ENCODE assay signal across 10 cellular contexts in genomic region chr1:160209041-160209655, GRCh38. TPM values are rescaled to one million over a fixed set of nuclear protein-coding genes. Genes with fewer than 3 reads are reported as not detected.
DNase-seq lines count a peak whose midpoint lies in the region; ATAC-seq and TF ChIP-seq lines count a peak whose summit lies in the region.
"Had no signal": no experiment of that assay in that cellular context is flagged by ENCODE, and none has a peak within 500 bp of the region (broad histone marks: within the 10 kb centered on the region; RNA-seq: fewer than 3 reads in every experiment).

No MANE protein-coding gene starts in this region.

- no peak for TF ChIP-seq EP300 in suprapubic skin (IDR thresholded peaks at IDR 0.05)

- WGBS in mesenchymal stem cell = 91% methylated on average over 5 of the region's 5 CpGs
- 60% methylated on average over 5 of the region's 5 CpGs for WGBS in suprapubic skin

- H3K79me1 ChIP-seq in mesenchymal stem cell (replicated peaks; ENCODE audit: low read length, poor library complexity, severe bottlenecking) = peaks cover 26% of the 10 kb centered on the region

- H3K23ac ChIP-seq in mesenchymal stem cell (ENCODE audit: low read length in 2 of 2) = no peak overlapping the region

- H3K9ac ChIP-seq in adipocyte (ENCODE audit: low read length) (peak overlapping the region; percentile 96), mesenchymal stem cell (ENCODE audit: low read length) (peak overlapping the region; percentile 95)

- DNase-seq in activated T-cell treated with anti-CD3 and anti-CD28 coated beads, Interleukin-2, amount 50 U/mL, for 4 hours = no peak
- DNase-seq in activated T-cell treated with anti-CD3 and anti-CD28 coated beads for 4 hours (no peak), adipocyte (ENCODE audit: low read depth) (no peak), mesenchymal stem cell (no peak), suprapubic skin (ENCODE audit: low spot score in 2 of 2) (no peak)

- H3K4me1 ChIP-seq in adipocyte (ENCODE audit: control insufficient read depth, insufficient read depth, low read length) (peaks cover 53% of the 10 kb centered on the region), mesenchymal stem cell (ENCODE audit: control insufficient read depth, insufficient read depth, low read depth, low read length) (peaks cover 36% of the 10 kb centered on the region), suprapubic skin (peaks cover 62% of the 10 kb centered on the region)

- TF ChIP-seq CTCF in suprapubic skin (IDR thresholded peaks at IDR 0.05) = no peak

- peak overlapping the region; percentile 0 for H3K4me3 Mint-ChIP-seq in activated T-cell treated with anti-CD3 and anti-CD28 coated beads, Interleukin-2, amount 50 U/mL, for 4 hours

- no peak overlapping the region for H4K91ac ChIP-seq in mesenchymal stem cell (ENCODE audit: low read length)

- H3K9me3 Mint-ChIP-seq in activated T-cell treated with anti-CD3 and anti-CD28 coated beads, Interleukin-2, amount 50 U/mL, for 4 hours = no peaks in the 10 kb centered on the region

- H3K36me3 ChIP-seq in adipocyte (ENCODE audit: control insufficient read depth, insufficient read depth, low read length, severe bottlenecking) (peaks cover 62% of the 10 kb centered on the region), mesenchymal stem cell (ENCODE audit: control insufficient read depth in 1 of 2, insufficient read depth in 2 of 2, low read depth in 1 of 2, low read length in 2 of 2) (peaks cover 58 to 74% of the 10 kb centered on the region in 2 experiments), suprapubic skin (peaks cover 44% of the 10 kb centered on the region)

- H2AFZ ChIP-seq in mesenchymal stem cell (ENCODE audit: low read depth, low read length) = no peak overlapping the region

- H3K4me3 ChIP-seq in adipocyte (ENCODE audit: low read length) (peak overlapping the region; percentile 29), mesenchymal stem cell (ENCODE audit: insufficient read depth in 1 of 2, low read depth in 1 of 2, low read length in 2 of 2) (peak overlapping the region in 1 of 2 experiments; percentile 19), suprapubic skin (no peak overlapping the region)
- H3K4me3 ChIP-seq: GM12878, prostate gland had no signal

- peaks cover 39% of the 10 kb centered on the region for H3K4me1 Mint-ChIP-seq in activated T-cell treated with anti-CD3 and anti-CD28 coated beads, Interleukin-2, amount 50 U/mL, for 4 hours (ENCODE audit: low read depth)

- H2BK15ac ChIP-seq in mesenchymal stem cell (ENCODE audit: low read depth, poor library complexity, severe bottlenecking) = no peak overlapping the region

- no peak overlapping the region for H2BK120ac ChIP-seq in mesenchymal stem cell (ENCODE audit: low read depth, low read length)

- H3K9me3 ChIP-seq in adipocyte (ENCODE audit: control insufficient read depth, low read length) (no peaks in the 10 kb centered on the region), mesenchymal stem cell (ENCODE audit: control insufficient read depth, low read length) (no peaks in the 10 kb centered on the region), suprapubic skin (no peaks in the 10 kb centered on the region)
- H3K9me3 ChIP-seq: prostate gland had no signal

- no peak overlapping the region for H3K18ac ChIP-seq in mesenchymal stem cell (ENCODE audit: low read depth in 1 of 2, low read length in 2 of 2)

- peak overlapping the region in 1 of 2 experiments; percentile 15 for H3K4ac ChIP-seq in mesenchymal stem cell (ENCODE audit: low read depth in 1 of 2, low read length in 2 of 2)

- H2BK5ac ChIP-seq in mesenchymal stem cell (ENCODE audit: low read depth, low read length, poor library complexity, severe bottlenecking) = no peak overlapping the region

- peaks cover 33% of the 10 kb centered on the region for H3K36me3 Mint-ChIP-seq in activated T-cell treated with anti-CD3 and anti-CD28 coated beads, Interleukin-2, amount 50 U/mL, for 4 hours (ENCODE audit: insufficient read depth)

- no peak overlapping the region for H2AK5ac ChIP-seq in mesenchymal stem cell (ENCODE audit: low read length, severe bottlenecking)

- no peak for TF ChIP-seq POLR2A in suprapubic skin (IDR thresholded peaks at IDR 0.05)

- H3K27me3 ChIP-seq in adipocyte (replicated peaks; ENCODE audit: control insufficient read depth, insufficient read depth, low read length) (no peaks in the 10 kb centered on the region), mesenchymal stem cell (ENCODE audit: control insufficient read depth in 1 of 2, insufficient read depth in 1 of 2, low read length in 2 of 2) (no peaks in the 10 kb centered on the region), suprapubic skin (no peaks in the 10 kb centered on the region)

- H4K8ac ChIP-seq in mesenchymal stem cell (ENCODE audit: low read length) = no peak overlapping the region

- no peak for ATAC-seq in activated T-cell treated with anti-CD3 and anti-CD28 coated beads, Interleukin-2, amount 50 U/mL, for 4 hours
- ATAC-seq in HG03039 (IDR thresholded peaks at IDR 0.05; ENCODE audit: unreplicated experiment) = no peak
- no peak for ATAC-seq in GM21576 (IDR thresholded peaks at IDR 0.05; ENCODE audit: unreplicated experiment)
- ATAC-seq in HG03439 (IDR thresholded peaks at IDR 0.05; ENCODE audit: unreplicated experiment) = no peak
- ATAC-seq: GM12878 had no signal

- peak overlapping the region in 1 of 2 experiments; percentile 58 for H3K14ac ChIP-seq in mesenchymal stem cell (ENCODE audit: low read length in 2 of 2)

- H3K4me2 ChIP-seq in mesenchymal stem cell (ENCODE audit: low read length, poor library complexity, severe bottlenecking) = no peak overlapping the region

- no peaks in the 10 kb centered on the region for H3K27me3 Mint-ChIP-seq in activated T-cell treated with anti-CD3 and anti-CD28 coated beads, Interleukin-2, amount 50 U/mL, for 4 hours (ENCODE audit: low read depth)

- no peak overlapping the region for H2BK12ac ChIP-seq in mesenchymal stem cell (ENCODE audit: low read length in 2 of 2)

- no peak overlapping the region for H3K27ac ChIP-seq in mesenchymal stem cell (ENCODE audit: low read length, poor library complexity, severe bottlenecking)
- H3K27ac ChIP-seq in suprapubic skin = peak overlapping the region; percentile 34
- H3K27ac ChIP-seq: prostate gland had no signal

RNA-seq across cellular contexts. Expression of gene PEA15, which starts 4.0 kb away (rescaled TPM):
- total RNA-seq in activated T-cell treated with anti-CD3 and anti-CD28 coated beads, Interleukin-2, amount 50 U/mL, for 4 hours = 10 to 100 TPM; 83.2 to 99.6 (median 83.7) TPM
- 323 TPM for polyA plus RNA-seq in mesenchymal stem cell (2013, experiment 1 of 2)
- 331 TPM for polyA plus RNA-seq in mesenchymal stem cell (2013, experiment 2 of 2)
- total RNA-seq in suprapubic skin = 10 to 100 TPM; 51.0 to 82.6 (median 61.5) TPM

RNA-seq across cellular contexts. Expression of gene CASQ1, which starts 18.8 kb away (rescaled TPM):
- not detected for total RNA-seq in activated T-cell treated with anti-CD3 and anti-CD28 coated beads, Interleukin-2, amount 50 U/mL, for 4 hours
- polyA plus RNA-seq in mesenchymal stem cell (2013, experiment 1 of 2) = not detected
- not detected for polyA plus RNA-seq in mesenchymal stem cell (2013, experiment 2 of 2)
- not detected for total RNA-seq in suprapubic skin

RNA-seq across cellular contexts. Expression of gene DCAF8, which starts 53.2 kb away (rescaled TPM):
- 10 to 100 TPM; 64.4 to 68.4 (median 65.0) TPM for total RNA-seq in activated T-cell treated with anti-CD3 and anti-CD28 coated beads, Interleukin-2, amount 50 U/mL, for 4 hours
- polyA plus RNA-seq in mesenchymal stem cell (2013, experiment 1 of 2) = 57.0 TPM
- 58.2 TPM for polyA plus RNA-seq in mesenchymal stem cell (2013, experiment 2 of 2)
- 100 to 1,000 TPM in 3 of 4 donors, 10 to 100 TPM in 1; 98.3 to 402 (median 125) TPM for total RNA-seq in suprapubic skin

RNA-seq across cellular contexts. Expression of gene ATP1A4, which starts 57.7 kb away (rescaled TPM):
- not detected for total RNA-seq in activated T-cell treated with anti-CD3 and anti-CD28 coated beads, Interleukin-2, amount 50 U/mL, for 4 hours
- polyA plus RNA-seq in mesenchymal stem cell (2013, experiment 1 of 2) = not detected
- not detected for polyA plus RNA-seq in mesenchymal stem cell (2013, experiment 2 of 2)
- not detected for total RNA-seq in suprapubic skin
